18 cellular contexts compared by ENCODE assay signal in genomic region chr18:77320960-77321559, GRCh38.
A peak's percentile ranks its signal among the peaks of the same experiment; 100 is the strongest.
DNase-seq lines count a peak whose midpoint lies in the region; ATAC-seq, FAIRE-seq and TF ChIP-seq lines count a peak whose summit lies in the region.
"Had no signal": no experiment of that assay in that cellular context is flagged by ENCODE, and none has a peak within 500 bp of the region (broad histone marks: within the 10 kb centered on the region; RNA-seq: fewer than 3 reads in every experiment).

No MANE protein-coding gene starts in this region.

- no peak overlapping the region for H3K4me3 Mint-ChIP-seq in activated CD4-positive, alpha-beta memory T cell treated with anti-CD3 and anti-CD28 coated beads, Interleukin-2, amount 10 ng/mL, durations not matched to agents 7 days and 5 days
- H3K4me3 Mint-ChIP-seq: dendritic cell treated with granulocyte-macrophage colony-stimulating factor and Interleukin-4, amounts not matched to agents 40 ng/mL and 50 ng/mL, for 4 days had no signal

- no peak overlapping the region for H3K9ac ChIP-seq in BLaER1 treated with 17β-estradiol and CSF1 and Interleukin-3, amounts not matched to agents 10 nM and 100 nM
- H3K9ac ChIP-seq in kidney (ENCODE audit: low read length in 2 of 2) (no peak overlapping the region), SK-N-SH (no peak overlapping the region)

- CTCF ChIA-PET in SK-N-SH (lab: Yijun Ruan, JAX): interaction anchor here (1.4 kb wide), 2 partner anchors 8 to 10 kb away, joined by 3 to 4 read pairs; no protein-coding TSS in a partner anchor
- CTCF ChIA-PET in activated CD4-positive, alpha-beta memory T cell treated with anti-CD3 and anti-CD28 coated beads, Interleukin-2, amount 10 ng/mL, durations not matched to agents 7 days and 5 days (lab: Charles Lee): no interaction called here

- H3K9me3 ChIP-seq in BLaER1 treated with 17β-estradiol and CSF1 and Interleukin-3, amounts not matched to agents 10 nM and 100 nM (replicated peaks in 1 of 11): no peaks in the 10 kb centered on the region
- H3K9me3 ChIP-seq in kidney (ENCODE audit: control insufficient read depth in 1 of 2, low read length in 2 of 2) (no peaks in the 10 kb centered on the region), SK-N-SH (no peaks in the 10 kb centered on the region)
- H3K9me3 ChIP-seq: SJSA1 had no signal

- H3K4me1 Mint-ChIP-seq in activated CD4-positive, alpha-beta memory T cell treated with anti-CD3 and anti-CD28 coated beads, Interleukin-2, amount 10 ng/mL, durations not matched to agents 7 days and 5 days: no peaks in the 10 kb centered on the region

- no peak overlapping the region for H3K27ac Mint-ChIP-seq in activated CD4-positive, alpha-beta memory T cell treated with anti-CD3 and anti-CD28 coated beads, Interleukin-2, amount 10 ng/mL, durations not matched to agents 7 days and 5 days
- H3K27ac Mint-ChIP-seq: dendritic cell treated with granulocyte-macrophage colony-stimulating factor and Interleukin-4, amounts not matched to agents 40 ng/mL and 50 ng/mL, for 4 days had no signal

- H3K4me1 ChIP-seq in BLaER1 treated with 17β-estradiol and CSF1 and Interleukin-3, amounts not matched to agents 10 nM and 100 nM: peaks cover 4 to 18% (median 13%) of the 10 kb centered on the region in 10 experiments; a peak in 16 of 20 replicates
- H3K4me1 ChIP-seq in kidney (ENCODE audit: control insufficient read depth in 1 of 2, insufficient read depth in 1 of 2, low read depth in 1 of 2, low read length in 2 of 2) (peaks cover 0 to 3% of the 10 kb centered on the region in 2 donors), foreskin keratinocyte (no peaks in the 10 kb centered on the region), SK-N-SH (ENCODE audit: control insufficient read depth in 1 of 2, insufficient read depth in 2 of 2, low read depth in 1 of 2, low read length in 1 of 2) (no peaks in the 10 kb centered on the region)

- TF ChIP-seq RAD21 in SK-N-SH (IDR thresholded peaks at IDR 0.05; ENCODE audit: low read length): no peak

- H3K27ac ChIP-seq in BLaER1 treated with 17β-estradiol and CSF1 and Interleukin-3, amounts not matched to agents 10 nM and 100 nM: no peak overlapping the region
- no peak overlapping the region for H3K27ac ChIP-seq in kidney (ENCODE audit: low read depth in 2 of 2, low read length in 2 of 2)
- no peak overlapping the region for H3K27ac ChIP-seq in foreskin keratinocyte
- H3K27ac ChIP-seq in SK-N-SH (ENCODE audit: low read depth in 2 of 2, low read length in 1 of 2): no peak overlapping the region
- H3K27ac ChIP-seq: SJSA1 had no signal

- TF ChIP-seq CTCF in kidney (IDR thresholded peaks at IDR 0.05; ENCODE audit: borderline replicate concordance, extremely low read depth, insufficient read depth) (no peak), foreskin keratinocyte (conservative IDR thresholded peaks at IDR 0.05) (no peak), SK-N-SH (IDR thresholded peaks at IDR 0.05) (no peak)

- TF ChIP-seq EP300 in SK-N-SH (IDR thresholded peaks at IDR 0.05; ENCODE audit: borderline replicate concordance in 1 of 2, low read depth in 1 of 2, low read length in 1 of 2): no peak

- no peak for ATAC-seq in foreskin keratinocyte
- ATAC-seq in GM21390 (IDR thresholded peaks at IDR 0.05; ENCODE audit: unreplicated experiment): no peak

- no peaks in the 10 kb centered on the region for H3K9me3 Mint-ChIP-seq in activated CD4-positive, alpha-beta memory T cell treated with anti-CD3 and anti-CD28 coated beads, Interleukin-2, amount 10 ng/mL, durations not matched to agents 7 days and 5 days
- H3K9me3 Mint-ChIP-seq: dendritic cell treated with granulocyte-macrophage colony-stimulating factor and Interleukin-4, amounts not matched to agents 40 ng/mL and 50 ng/mL, for 4 days had no signal

- H3K9me2 ChIP-seq in SK-N-SH: no peaks in the 10 kb centered on the region

- no peaks in the 10 kb centered on the region for H3F3A ChIP-seq in SK-N-SH (replicated peaks; ENCODE audit: insufficient read depth)

- no peaks in the 10 kb centered on the region for H3K36me3 ChIP-seq in BLaER1 treated with 17β-estradiol and CSF1 and Interleukin-3, amounts not matched to agents 10 nM and 100 nM
- no peaks in the 10 kb centered on the region for H3K36me3 ChIP-seq in kidney (ENCODE audit: control insufficient read depth in 1 of 2, insufficient read depth in 2 of 2, low read length in 2 of 2)
- no peaks in the 10 kb centered on the region for H3K36me3 ChIP-seq in SK-N-SH (replicated peaks in 1 of 2; ENCODE audit: control insufficient read depth in 1 of 2, insufficient read depth in 2 of 2, low read length in 1 of 2)
- H3K36me3 ChIP-seq: SJSA1 had no signal

- POLR2A ChIA-PET in SK-N-SH (lab: Yijun Ruan, JAX): interaction anchor here (0.8 kb wide), 1 partner anchor 26 kb away, joined by 3 read pairs; no protein-coding TSS in a partner anchor
- POLR2A ChIA-PET in activated CD4-positive, alpha-beta memory T cell treated with anti-CD3 and anti-CD28 coated beads, Interleukin-2, amount 10 ng/mL, durations not matched to agents 7 days and 5 days (lab: Charles Lee): no interaction called here

- H3K27me3 Mint-ChIP-seq in activated CD4-positive, alpha-beta memory T cell treated with anti-CD3 and anti-CD28 coated beads, Interleukin-2, amount 10 ng/mL, durations not matched to agents 7 days and 5 days: peaks cover 12% of the 10 kb centered on the region

- peak; percentile 99 for FAIRE-seq in kidney (lab: Jason Lieb, UNC)
- FAIRE-seq: GM12892, H54 had no signal

- no peaks in the 10 kb centered on the region for H3K79me2 ChIP-seq in SK-N-SH (ENCODE audit: insufficient read depth)

- no peaks in the 10 kb centered on the region for H4K20me1 ChIP-seq in BLaER1 treated with 17β-estradiol and CSF1 and Interleukin-3, amounts not matched to agents 10 nM and 100 nM
- H4K20me1 ChIP-seq in SK-N-SH (ENCODE audit: insufficient read depth): no peaks in the 10 kb centered on the region

- H3K27me3 ChIP-seq in BLaER1 treated with 17β-estradiol and CSF1 and Interleukin-3, amounts not matched to agents 10 nM and 100 nM: no peaks in the 10 kb centered on the region
- H3K27me3 ChIP-seq in foreskin keratinocyte: no peaks in the 10 kb centered on the region
- H3K27me3 ChIP-seq in SK-N-SH (ENCODE audit: insufficient read depth): no peaks in the 10 kb centered on the region
- H3K27me3 ChIP-seq: SJSA1 had no signal

- H3K36me3 Mint-ChIP-seq in activated CD4-positive, alpha-beta memory T cell treated with anti-CD3 and anti-CD28 coated beads, Interleukin-2, amount 10 ng/mL, durations not matched to agents 7 days and 5 days (ENCODE audit: low read depth): no peaks in the 10 kb centered on the region

- intact Hi-C loops in kidney (cut with DNase I): no loop called here

- WGBS in SK-N-SH (ENCODE audit: low lambda C conversion rate): 54% methylated on average over 5 of the region's 5 CpGs

- peak overlapping the region in 8 of 11 experiments; percentile 39 to 65 (median 49); a peak in 16 of 22 replicates for H3K4me2 ChIP-seq in BLaER1 treated with 17β-estradiol and CSF1 and Interleukin-3, amounts not matched to agents 10 nM and 100 nM
- H3K4me2 ChIP-seq in SK-N-SH: no peak overlapping the region

- no peak overlapping the region for H3K4me3 ChIP-seq in BLaER1 treated with 17β-estradiol and CSF1 and Interleukin-3, amounts not matched to agents 10 nM and 100 nM
- no peak overlapping the region for H3K4me3 ChIP-seq in kidney (ENCODE audit: low read length in 2 of 2)
- H3K4me3 ChIP-seq in SK-N-SH (ENCODE audit: low read depth in 2 of 2, low read length in 1 of 2): no peak overlapping the region
- H3K4me3 ChIP-seq: SJSA1 had no signal

- DNase-seq in NCI-H1417 (lab: John Stamatoyannopoulos, UW) (peak; percentile 23 to 80 (median 79)), SHP77 treated with DMSO at 0.1 percent for 48 hours (lab: John Stamatoyannopoulos, UW) (peak; percentile 16), kidney (no peak), foreskin keratinocyte (no peak), SK-N-SH (no peak)
- DNase-seq in activated CD4-positive, alpha-beta memory T cell treated with anti-CD3 and anti-CD28 coated beads, Interleukin-2, amount 10 ng/mL, durations not matched to agents 7 days and 5 days: no peak
- DNase-seq: activated CD4-positive, alpha-beta T cell treated with anti-CD3 and anti-CD28 coated beads for 4 hours; activated naive CD4-positive, alpha-beta T cell treated with anti-CD3 and anti-CD28 coated beads, Interleukin-2, amount 50 U/mL, for 16 hours; GDM1; kidney glomerular epithelial cell; occipital lobe; T-helper 9 cell had no signal

- H2AFZ ChIP-seq in SK-N-SH (ENCODE audit: low read depth): no peak overlapping the region

TF ChIP-seq in SK-N-SH, 30 proteins besides CTCF, POLR2A, EP300 and RAD21 (continues in another document):
- TF ChIP-seq TAF1 (IDR thresholded peaks at IDR 0.05; ENCODE audit: borderline replicate concordance, low read depth, low read length): no peak
- no peak for TF ChIP-seq FOSL2 (IDR thresholded peaks at IDR 0.05; ENCODE audit: borderline replicate concordance, low read depth)
- TF ChIP-seq CHD2 (IDR thresholded peaks at IDR 0.05; ENCODE audit: low read length, partially characterized antibody): no peak
- no peak for TF ChIP-seq NFIC (IDR thresholded peaks at IDR 0.05; ENCODE audit: borderline replicate concordance)
- TF ChIP-seq GATA2 (CRISPR knock-in tag; IDR thresholded peaks at IDR 0.05): no peak
- TF ChIP-seq, protein P1, sequence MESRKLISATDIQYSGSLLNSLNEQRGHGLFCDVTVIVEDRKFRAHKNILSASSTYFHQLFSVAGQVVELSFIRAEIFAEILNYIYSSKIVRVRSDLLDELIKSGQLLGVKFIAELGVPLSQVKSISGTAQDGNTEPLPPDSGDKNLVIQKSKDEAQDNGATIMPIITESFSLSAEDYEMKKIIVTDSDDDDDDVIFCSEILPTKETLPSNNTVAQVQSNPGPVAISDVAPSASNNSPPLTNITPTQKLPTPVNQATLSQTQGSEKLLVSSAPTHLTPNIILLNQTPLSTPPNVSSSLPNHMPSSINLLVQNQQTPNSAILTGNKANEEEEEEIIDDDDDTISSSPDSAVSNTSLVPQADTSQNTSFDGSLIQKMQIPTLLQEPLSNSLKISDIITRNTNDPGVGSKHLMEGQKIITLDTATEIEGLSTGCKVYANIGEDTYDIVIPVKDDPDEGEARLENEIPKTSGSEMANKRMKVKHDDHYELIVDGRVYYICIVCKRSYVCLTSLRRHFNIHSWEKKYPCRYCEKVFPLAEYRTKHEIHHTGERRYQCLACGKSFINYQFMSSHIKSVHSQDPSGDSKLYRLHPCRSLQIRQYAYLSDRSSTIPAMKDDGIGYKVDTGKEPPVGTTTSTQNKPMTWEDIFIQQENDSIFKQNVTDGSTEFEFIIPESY (IDR thresholded peaks at IDR 0.05; ENCODE audit: borderline replicate concordance, low read depth): no peak
- no peak for TF ChIP-seq NRF1 (IDR thresholded peaks at IDR 0.05; ENCODE audit: low read depth, low read length)
- TF ChIP-seq JUND (IDR thresholded peaks at IDR 0.05): no peak
- TF ChIP-seq ELF1 (IDR thresholded peaks at IDR 0.05): no peak

Comparison
In these comparisons a context has a peak if more than half of its experiments do, and no peak if none do; other contexts are left out.
1. DNase-seq: peak in NCI-H1417 (3 of 3) and SHP77 treated with DMSO at 0.1 percent for 48 hours (single experiment); none in kidney (single experiment), foreskin keratinocyte (0 of 2), SK-N-SH (single experiment) and activated CD4-positive, alpha-beta memory T cell treated with anti-CD3 and anti-CD28 coated beads, Interleukin-2, amount 10 ng/mL, durations not matched to agents 7 days and 5 days (single experiment).